17 cellular contexts compared by ENCODE assay signal in genomic region chr17:75091855-75092327, GRCh38. TPM values are rescaled to one million over a fixed set of nuclear protein-coding genes. Genes with fewer than 3 reads are reported as not detected.
A peak's percentile ranks its signal among the peaks of the same experiment; 100 is the strongest.
DNase-seq lines count a peak whose midpoint lies in the region; ATAC-seq, FAIRE-seq and TF ChIP-seq lines count a peak whose summit lies in the region.
"Had no signal": no experiment of that assay in that cellular context is flagged by ENCODE, and none has a peak within 500 bp of the region (broad histone marks: within the 10 kb centered on the region; RNA-seq: fewer than 3 reads in every experiment).

No MANE protein-coding gene starts in this region.

- RAD21 ChIA-PET in HCT116 (lab: Charles Lee; ENCODE audit: low non-redundant PET in 1 of 2, low total read pairs in 2 of 2, uncharacterized antibody in 2 of 2, unreplicated experiment in 2 of 2) = no interaction called here

- H3K36me3 ChIP-seq in HCT116 (ENCODE audit: control insufficient read depth in 1 of 2, insufficient read depth in 2 of 2, low read length in 2 of 2) (peaks cover 0 to 6% of the 10 kb centered on the region in 2 experiments; a peak in 1 of 4 replicates), keratinocyte (ENCODE audit: control insufficient read depth in 2 of 2, extremely low read depth in 1 of 2, insufficient read depth in 2 of 2, low read length in 2 of 2) (no peaks in the 10 kb centered on the region), rectal smooth muscle tissue (ENCODE audit: control insufficient read depth, insufficient read depth, low read length) (no peaks in the 10 kb centered on the region)
- H3K36me3 ChIP-seq: heart left ventricle had no signal

- H3K36me3 Mint-ChIP-seq in T-cell = no peaks in the 10 kb centered on the region
- H3K36me3 Mint-ChIP-seq: stimulated activated memory B cell treated with anti-CD40 and anti-IgM and Interleukin-4, amounts not matched to agents 10 μg/mL and 1 μg/mL and 100 μg/mL, for 72 hours had no signal

- peak overlapping the region; percentile 97 for H3K9ac ChIP-seq in HCT116 (ENCODE audit: low read length)
- H3K9ac ChIP-seq in keratinocyte (ENCODE audit: control insufficient read depth, extremely low read depth, insufficient read depth, low read length) = no peak overlapping the region
- H3K9ac ChIP-seq in rectal smooth muscle tissue (ENCODE audit: low read length) = no peak overlapping the region

- BruUV-seq in HCT116 (replicated peaks; lab: Mats Ljungman, UMichigan) = no TSS peak

- no peak for TF ChIP-seq POLR2A in HCT116 (IDR thresholded peaks at IDR 0.05; ENCODE audit: borderline replicate concordance, extremely low read depth, insufficient read depth, insufficient read length)

- H3K4me1 ChIP-seq in HCT116 (ENCODE audit: control insufficient read depth in 1 of 2, insufficient read depth in 2 of 2, low read length in 2 of 2) = peaks cover 77 to 97% of the 10 kb centered on the region in 2 experiments
- H3K4me1 ChIP-seq in keratinocyte (ENCODE audit: control insufficient read depth, extremely low read depth, insufficient read depth, low read length) = peaks cover 57% of the 10 kb centered on the region
- peaks cover 3% of the 10 kb centered on the region for H3K4me1 ChIP-seq in rectal smooth muscle tissue (ENCODE audit: control insufficient read depth, insufficient read depth, low read length)

- no peaks in the 10 kb centered on the region for H3K9me3 Mint-ChIP-seq in T-cell
- H3K9me3 Mint-ChIP-seq: stimulated activated memory B cell treated with anti-CD40 and anti-IgM and Interleukin-4, amounts not matched to agents 10 μg/mL and 1 μg/mL and 100 μg/mL, for 72 hours had no signal

- no peaks in the 10 kb centered on the region for H3K9me1 ChIP-seq in keratinocyte (ENCODE audit: control insufficient read depth, extremely low read depth, insufficient read depth, low read length)

- no peak for TF ChIP-seq RAD21 in HCT116 (IDR thresholded peaks at IDR 0.05; ENCODE audit: low read depth)

- dilution Hi-C loops in keratinocyte (cut with MboI; ENCODE audit: extremely low pct_ligation_motif_present, low sequenced_read_pairs) = no loop called here

- peaks cover 40 to 56% (median 41%) of the 10 kb centered on the region in 3 donors for H3K4me1 Mint-ChIP-seq in T-cell

- ATAC-seq in HCT116 (no peak), T-cell (replicated peaks in 1 of 4) (no peak), GM18502 (IDR thresholded peaks at IDR 0.05; ENCODE audit: poor library complexity, unreplicated experiment) (no peak)
- ATAC-seq: stimulated activated memory B cell treated with anti-CD40 and anti-IgM and Interleukin-4, amounts not matched to agents 10 μg/mL and 1 μg/mL and 100 μg/mL, for 72 hours had no signal

- intact Hi-C loops in HCT116 (cut with micrococcal nuclease) = no loop called here

- no peaks in the 10 kb centered on the region for H4K20me1 ChIP-seq in HCT116 (ENCODE audit: insufficient read depth)
- H4K20me1 ChIP-seq in keratinocyte (ENCODE audit: control insufficient read depth, extremely low read depth, insufficient read depth, low read length) = no peaks in the 10 kb centered on the region

- H3K27me3 Mint-ChIP-seq in T-cell = no peaks in the 10 kb centered on the region
- H3K27me3 Mint-ChIP-seq: stimulated activated memory B cell treated with anti-CD40 and anti-IgM and Interleukin-4, amounts not matched to agents 10 μg/mL and 1 μg/mL and 100 μg/mL, for 72 hours had no signal

- peak overlapping the region; percentile 92 for H3K4me2 ChIP-seq in HCT116 (ENCODE audit: low read length)
- peak overlapping the region; percentile 31 for H3K4me2 ChIP-seq in keratinocyte (ENCODE audit: control insufficient read depth, extremely low read depth, insufficient read depth, low read depth, low read length)

- H3K27ac ChIP-seq in HCT116 (ENCODE audit: low read depth, low read length) = peak overlapping the region; percentile 64; the same call in 1 of the 2 replicates
- no peak overlapping the region for H3K27ac ChIP-seq in keratinocyte (ENCODE audit: control insufficient read depth, insufficient read depth, low read length)
- H3K27ac ChIP-seq in rectal smooth muscle tissue (ENCODE audit: low read depth, low read length) = no peak overlapping the region

- no peaks in the 10 kb centered on the region for H3K9me3 ChIP-seq in HCT116 (ENCODE audit: control insufficient read depth in 1 of 2, insufficient read depth in 1 of 2, low read depth in 1 of 2, low read length in 2 of 2)
- H3K9me3 ChIP-seq in keratinocyte (ENCODE audit: control insufficient read depth, low read depth, low read length) = no peaks in the 10 kb centered on the region
- H3K9me3 ChIP-seq: heart left ventricle had no signal

- H2AFZ ChIP-seq in HCT116 (ENCODE audit: low read depth, low read length, poor library complexity, severe bottlenecking) = no peak overlapping the region
- H2AFZ ChIP-seq in keratinocyte (ENCODE audit: control insufficient read depth, low read length) = no peak overlapping the region

- peaks cover 63% of the 10 kb centered on the region for H3K79me2 ChIP-seq in HCT116 (ENCODE audit: insufficient read depth, low read length)
- no peaks in the 10 kb centered on the region for H3K79me2 ChIP-seq in keratinocyte (ENCODE audit: control insufficient read depth, insufficient read depth, low read length)

- CTCF ChIA-PET in HCT116 (lab: Charles Lee) (no interaction called here), T-cell (lab: Charles Lee) (no interaction called here), GM10248 (lab: Yijun Ruan, JAX) (interaction anchor here (2.2 to 6.3 kb wide), 2 partner anchors 14 to 22 kb away, joined by 9 to 36 read pairs; no protein-coding TSS in a partner anchor)

- H3K4me3 Mint-ChIP-seq in T-cell = no peak overlapping the region
- H3K4me3 Mint-ChIP-seq: stimulated activated memory B cell treated with anti-CD40 and anti-IgM and Interleukin-4, amounts not matched to agents 10 μg/mL and 1 μg/mL and 100 μg/mL, for 72 hours had no signal

- no peaks in the 10 kb centered on the region for H3K27me3 ChIP-seq in HCT116 (ENCODE audit: insufficient read depth, low read length)
- no peaks in the 10 kb centered on the region for H3K27me3 ChIP-seq in keratinocyte (ENCODE audit: control insufficient read depth, extremely low read depth, insufficient read depth, low read length)
- H3K27me3 ChIP-seq in rectal smooth muscle tissue (ENCODE audit: control insufficient read depth, insufficient read depth, low read length) = no peaks in the 10 kb centered on the region
- H3K27me3 ChIP-seq: heart left ventricle had no signal

- no peaks in the 10 kb centered on the region for H3K9me2 ChIP-seq in HCT116 (ENCODE audit: insufficient read depth)

- no peak overlapping the region for H3K4me3 ChIP-seq in HCT116 (replicated peaks in 1 of 2; ENCODE audit: low read depth in 1 of 2, low read length in 2 of 2)
- no peak overlapping the region for H3K4me3 ChIP-seq in keratinocyte (ENCODE audit: control insufficient read depth in 2 of 3, extremely low read depth in 1 of 3, insufficient read depth in 2 of 3, low read depth in 1 of 3, low read length in 3 of 3)
- H3K4me3 ChIP-seq in rectal smooth muscle tissue (ENCODE audit: low read length) = peak overlapping the region; percentile 17
- H3K4me3 ChIP-seq: heart left ventricle had no signal

- H3K27ac Mint-ChIP-seq in T-cell = peak overlapping the region; percentile 37 to 54
- H3K27ac Mint-ChIP-seq: stimulated activated memory B cell treated with anti-CD40 and anti-IgM and Interleukin-4, amounts not matched to agents 10 μg/mL and 1 μg/mL and 100 μg/mL, for 72 hours had no signal

- no peak for DNase-seq in HCT116 (ENCODE audit: low read depth, low spot score)
- DNase-seq in T-cell = no peak
- DNase-seq in keratinocyte (ENCODE audit: low read depth, low spot score) = no peak
- DNase-seq in GM10248 (ENCODE audit: extremely low spot score) = no peak
- no peak for DNase-seq in D721Med (ENCODE audit: insufficient read length, low spot score)
- DNase-seq in activated naive CD4-positive, alpha-beta T cell treated with anti-CD3 and anti-CD28 coated beads, Interleukin-2, amount 50 U/mL, for 16 hours = no peak
- DNase-seq: activated CD4-positive, alpha-beta T cell treated with anti-CD3 and anti-CD28 coated beads, Interleukin-2, amount 50 U/mL, for 1 hour; OCI-M1; posterior cingulate gyrus; stimulated activated CD4-positive, alpha-beta T cell treated with anti-CD3 and anti-CD28 coated beads, Interleukin-4, amount 100 ng/mL, for 1 hour; T-helper 2 cell had no signal

- FAIRE-seq in keratinocyte (lab: Jason Lieb, UNC) (no peak), D721Med (lab: Jason Lieb, UNC) (no peak)
- FAIRE-seq: endometrium had no signal

- TF ChIP-seq CTCF in HCT116 (IDR thresholded peaks at IDR 0.05 in 2 of 3, conservative IDR thresholded peaks at IDR 0.05 in 1 of 3; ENCODE audit: borderline replicate concordance in 1 of 3, insufficient read depth in 1 of 3, low read depth in 2 of 3, low read length in 2 of 3) = no peak
- no peak for TF ChIP-seq CTCF in keratinocyte (optimal IDR thresholded peaks at IDR 0.05 in 1 of 3, IDR thresholded peaks at IDR 0.05 in 1 of 3, conservative IDR thresholded peaks at IDR 0.05 in 1 of 3; ENCODE audit: extremely low read depth in 1 of 3, insufficient read depth in 2 of 3, low read length in 3 of 3)
- no peak for TF ChIP-seq CTCF in GM10248 (IDR thresholded peaks at IDR 0.05; ENCODE audit: control extremely low read depth, extremely low read depth, low read depth, missing control alignments)
- TF ChIP-seq CTCF in D721Med (IDR thresholded peaks at IDR 0.05; ENCODE audit: insufficient read depth, missing control alignments) = no peak

- POLR2A ChIA-PET in HCT116 (lab: Charles Lee) (interaction anchor here (0.9 to 1.9 kb wide), 5 partner anchors 13 to 107 kb away, joined by 3 to 8 read pairs (median 6); no protein-coding TSS in a partner anchor), T-cell (lab: Charles Lee) (no interaction called here), GM10248 (lab: Yijun Ruan, JAX) (no interaction called here)

RNA-seq across cellular contexts. Expression of gene SLC16A5, which starts 4.1 kb away (rescaled TPM):
- 79.3 TPM for total RNA-seq in HCT116 (2021; ENCODE audit: unreplicated experiment)
- polyA plus RNA-seq in HCT116 (2012) = 60.1 and 73.5 TPM in 2 replicates
- 10 to 100 TPM in 4 of 5 donors, 1 to 10 TPM in 1; 9.1 to 24.3 (median 16.8) TPM for total RNA-seq in T-cell
- 3.5 to 5.4 TPM (median 4.0 TPM) in 3 replicates for polyA plus RNA-seq in keratinocyte
- polyA plus RNA-seq in keratinocyte (2011; ENCODE audit: low read depth) = 0.45 TPM
- 2.6 and 5.7 TPM in 2 replicates for polyA plus RNA-seq in keratinocyte (2011; cell fraction: cytosol; rRNA removed)
- polyA plus RNA-seq in keratinocyte (2011; cell fraction: nucleus; rRNA removed) = 16.1 and 26.3 TPM in 2 replicates
- polyA plus RNA-seq in keratinocyte (2012; ENCODE audit: low replicate concordance) = 3.6 and 4.8 TPM in 2 replicates
- 4.4 to 7.2 TPM (median 7.0 TPM) in 3 replicates for polyA minus RNA-seq in keratinocyte
- 7.5 TPM for polyA minus RNA-seq in keratinocyte (2011; cell fraction: cytosol; rRNA and poly(A)+ RNA removed)
- polyA minus RNA-seq in keratinocyte (2011; cell fraction: nucleus; rRNA and poly(A)+ RNA removed) = 9.1 and 9.6 TPM in 2 replicates
- total RNA-seq: Daoy had no signal

RNA-seq across cellular contexts. Expression of gene ARMC7, which starts 17.9 kb away (rescaled TPM):
- 43.2 TPM for total RNA-seq in HCT116 (2021; ENCODE audit: unreplicated experiment)
- polyA plus RNA-seq in HCT116 (2012) = 25.9 and 27.2 TPM in 2 replicates
- 10 to 100 TPM in 3 of 5 donors, 1 to 10 TPM in 2; 8.9 to 23.9 (median 18.8) TPM for total RNA-seq in T-cell
- 3.2 to 6.0 TPM (median 4.2 TPM) in 3 replicates for polyA plus RNA-seq in keratinocyte
- polyA plus RNA-seq in keratinocyte (2011; ENCODE audit: low read depth) = 1.8 TPM
- 3.5 and 4.7 TPM in 2 replicates for polyA plus RNA-seq in keratinocyte (2011; cell fraction: cytosol; rRNA removed)
- 8.7 and 10.6 TPM in 2 replicates for polyA plus RNA-seq in keratinocyte (2011; cell fraction: nucleus; rRNA removed)
- 5.9 and 6.3 TPM in 2 replicates for polyA plus RNA-seq in keratinocyte (2012; ENCODE audit: low replicate concordance)
- polyA minus RNA-seq in keratinocyte = 3.4 to 5.4 TPM (median 3.5 TPM) in 3 replicates
- 4.0 TPM for polyA minus RNA-seq in keratinocyte (2011; cell fraction: cytosol; rRNA and poly(A)+ RNA removed)
- 4.2 and 5.9 TPM in 2 replicates for polyA minus RNA-seq in keratinocyte (2011; cell fraction: nucleus; rRNA and poly(A)+ RNA removed)

RNA-seq across cellular contexts. Expression of gene NT5C, which starts 39.7 kb away (rescaled TPM):
- total RNA-seq in HCT116 (2021; ENCODE audit: unreplicated experiment) = 115 TPM
- polyA plus RNA-seq in HCT116 (2012) = 108 and 113 TPM in 2 replicates
- total RNA-seq in T-cell = 10 to 100 TPM; 21.5 to 88.8 (median 70.1) TPM
- 29.9 to 38.1 TPM (median 38.0 TPM) in 3 replicates for polyA plus RNA-seq in keratinocyte
- polyA plus RNA-seq in keratinocyte (2011; ENCODE audit: low read depth) = 22.2 TPM
- 15.2 and 35.4 TPM in 2 replicates for polyA plus RNA-seq in keratinocyte (2011; cell fraction: cytosol; rRNA removed)
- polyA plus RNA-seq in keratinocyte (2011; cell fraction: nucleus; rRNA removed) = 32.0 and 44.4 TPM in 2 replicates
- 28.7 and 54.4 TPM in 2 replicates for polyA plus RNA-seq in keratinocyte (2012; ENCODE audit: low replicate concordance)
- polyA minus RNA-seq in keratinocyte = 9.4 to 21.4 TPM (median 10.0 TPM) in 3 replicates
- polyA minus RNA-seq in keratinocyte (2011; cell fraction: cytosol; rRNA and poly(A)+ RNA removed) = 16.1 TPM
- 8.1 and 9.2 TPM in 2 replicates for polyA minus RNA-seq in keratinocyte (2011; cell fraction: nucleus; rRNA and poly(A)+ RNA removed)

RNA-seq across cellular contexts. Expression of gene KCTD2, which starts 44.9 kb away (rescaled TPM):
- total RNA-seq in HCT116 (2021; ENCODE audit: unreplicated experiment) = 23.3 TPM
- polyA plus RNA-seq in HCT116 (2012) = 17.9 and 19.0 TPM in 2 replicates
- 10 to 100 TPM; 22.0 to 32.8 (median 29.0) TPM for total RNA-seq in T-cell
- 20.7 to 22.8 TPM (median 21.2 TPM) in 3 replicates for polyA plus RNA-seq in keratinocyte
- 15.9 TPM for polyA plus RNA-seq in keratinocyte (2011; ENCODE audit: low read depth)
- 18.1 and 21.4 TPM in 2 replicates for polyA plus RNA-seq in keratinocyte (2011; cell fraction: cytosol; rRNA removed)
- polyA plus RNA-seq in keratinocyte (2011; cell fraction: nucleus; rRNA removed) = 23.4 and 23.9 TPM in 2 replicates
- 11.6 and 14.1 TPM in 2 replicates for polyA plus RNA-seq in keratinocyte (2012; ENCODE audit: low replicate concordance)
- polyA minus RNA-seq in keratinocyte = 14.8 to 18.9 TPM (median 16.1 TPM) in 3 replicates
- 10.0 TPM for polyA minus RNA-seq in keratinocyte (2011; cell fraction: cytosol; rRNA and poly(A)+ RNA removed)
- 8.2 and 12.1 TPM in 2 replicates for polyA minus RNA-seq in keratinocyte (2011; cell fraction: nucleus; rRNA and poly(A)+ RNA removed)

RNA-seq across cellular contexts. Expression of gene ATP5PD, which starts 45.1 kb away (rescaled TPM):
- total RNA-seq in HCT116 (2021; ENCODE audit: unreplicated experiment) (407 TPM), T-cell (100 to 1,000 TPM; 115 to 170 (median 139) TPM)
- 326 and 476 TPM in 2 replicates for polyA plus RNA-seq in HCT116 (2012)
- 240 to 406 TPM (median 276 TPM) in 3 replicates for polyA plus RNA-seq in keratinocyte
- polyA plus RNA-seq in keratinocyte (2011; ENCODE audit: low read depth) = 568 TPM
- polyA plus RNA-seq in keratinocyte (2011; cell fraction: cytosol; rRNA removed) = 359 and 386 TPM in 2 replicates
- polyA plus RNA-seq in keratinocyte (2011; cell fraction: nucleus; rRNA removed) = 150 and 186 TPM in 2 replicates
- 433 and 520 TPM in 2 replicates for polyA plus RNA-seq in keratinocyte (2012; ENCODE audit: low replicate concordance)
- 94.7 to 314 TPM (median 216 TPM) in 3 replicates for polyA minus RNA-seq in keratinocyte
- 120 TPM for polyA minus RNA-seq in keratinocyte (2011; cell fraction: cytosol; rRNA and poly(A)+ RNA removed)
- polyA minus RNA-seq in keratinocyte (2011; cell fraction: nucleus; rRNA and poly(A)+ RNA removed) = 37.8 and 44.1 TPM in 2 replicates
